In the genomic region with DNA sequence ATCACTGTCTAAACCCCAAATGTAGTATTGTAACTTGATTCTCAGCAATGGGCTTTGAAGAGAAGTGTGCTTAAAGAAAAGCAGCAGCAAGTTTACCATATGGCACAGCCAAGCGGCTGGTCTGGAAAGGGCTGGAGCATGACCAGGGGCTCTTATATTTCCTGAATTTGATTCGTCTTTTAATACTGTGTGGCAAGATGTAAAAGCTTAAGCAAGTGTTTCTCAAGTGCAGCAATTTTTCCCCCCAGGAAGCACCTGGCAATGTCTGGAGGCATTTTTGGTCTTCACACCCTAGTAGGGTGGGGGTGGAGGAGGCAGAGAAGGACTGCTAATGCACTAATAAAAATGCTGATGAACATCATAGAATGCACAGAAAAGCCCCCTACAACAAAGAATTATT, we compare ENCODE assay signal across 22 cellular contexts.
"Had no signal": no experiment of that assay in that cellular context is flagged by ENCODE, and none has a peak within 500 bp of the region (broad histone marks: within the 10 kb centered on the region; RNA-seq: fewer than 3 reads in every experiment).

No MANE protein-coding gene starts in this region.

- H3K9me3 ChIP-seq: neutrophil, pancreas, prostate gland, right lobe of liver, sigmoid colon, stomach, thoracic aorta, thyroid gland, tibial nerve, upper lobe of left lung, vagina had no signal

- H3K27ac ChIP-seq: neutrophil, pancreas, prostate gland, right lobe of liver, sigmoid colon, stomach, thoracic aorta, thyroid gland, tibial nerve, upper lobe of left lung, vagina had no signal

- DNase-seq: nephron progenitor cell; nucleus accumbens; pancreas; right cardiac atrium; right lobe of liver; sigmoid colon; small intestine; stimulated activated CD4-positive, alpha-beta T cell treated with anti-CD3 and anti-CD28 coated beads, Interleukin-15, amount 100 ng/mL, for 24 hours; stimulated activated CD4-positive, alpha-beta T cell treated with anti-CD3 and anti-CD28 coated beads, Interleukin-2, amount 100 ng/mL, for 24 hours; stimulated activated CD4-positive, alpha-beta T cell treated with anti-CD3 and anti-CD28 coated beads, Interleukin-2, amount 100 ng/mL, for 48 hours; stimulated activated CD4-positive, alpha-beta T cell treated with anti-CD3 and anti-CD28 coated beads, Interleukin-4, amount 100 ng/mL, for 24 hours; stimulated activated naive B cell treated with anti-CD40 and anti-IgM and Interleukin-4, amounts not matched to agents 10 μg/mL and 1 μg/mL and 100 μg/mL, for 72 hours; stimulated activated naive CD4-positive, alpha-beta T cell treated with Interleukin-2 at 50 U/mL for 16 hours; stomach; thyroid gland; trophoblast cell; upper lobe of left lung had no signal

- H3K4me1 ChIP-seq: pancreas, prostate gland, right lobe of liver, sigmoid colon, stomach, thyroid gland, tibial nerve, upper lobe of left lung, vagina had no signal

- H3K27me3 ChIP-seq: pancreas, right lobe of liver, sigmoid colon, thyroid gland, tibial nerve, upper lobe of left lung, vagina had no signal

- H3K4me3 ChIP-seq: pancreas, prostate gland, right lobe of liver, sigmoid colon, stomach, thoracic aorta, thyroid gland, tibial nerve, upper lobe of left lung, vagina had no signal

- H3K36me3 ChIP-seq: neutrophil, pancreas, prostate gland, right lobe of liver, sigmoid colon, stomach, thoracic aorta, thyroid gland, tibial nerve, upper lobe of left lung, vagina had no signal
